Comparison of ENCODE assay signal across 1 cellular context in genomic region chr10:74079028-74079913, GRCh38.
A peak's percentile ranks its signal among the peaks of the same experiment; 100 is the strongest.
TF ChIP-seq lines count a peak whose summit lies in the region.

No MANE protein-coding gene starts in this region.

TF ChIP-seq in SK-N-SH, 30 proteins besides CTCF, POLR2A, EP300 and RAD21 (continued from another document):
- no peak for TF ChIP-seq RXRA (IDR thresholded peaks at IDR 0.05; ENCODE audit: borderline replicate concordance, low read depth)
- TF ChIP-seq POLR2AphosphoS5 (IDR thresholded peaks at IDR 0.05; ENCODE audit: low read depth, low read length) = peak; percentile 15; the same call in 1 of the 2 replicates
- no peak for TF ChIP-seq MXI1 (IDR thresholded peaks at IDR 0.05; ENCODE audit: low read depth, low read length)
- TF ChIP-seq SIN3A (IDR thresholded peaks at IDR 0.05; ENCODE audit: borderline replicate concordance, low read depth, low read length) = no peak
- no peak for TF ChIP-seq TAF1 (IDR thresholded peaks at IDR 0.05; ENCODE audit: borderline replicate concordance, low read depth, low read length)
- no peak for TF ChIP-seq MAX (IDR thresholded peaks at IDR 0.05; ENCODE audit: low read depth)
- TF ChIP-seq ELF1 (IDR thresholded peaks at IDR 0.05) = no peak
- TF ChIP-seq GABPA (IDR thresholded peaks at IDR 0.05; ENCODE audit: low read depth) = no peak
- TF ChIP-seq NRF1 (IDR thresholded peaks at IDR 0.05; ENCODE audit: low read depth, low read length) = no peak
- TF ChIP-seq FOXM1 (IDR thresholded peaks at IDR 0.05; ENCODE audit: low read depth) = no peak
- TF ChIP-seq FOXJ3 (CRISPR knock-in tag; IDR thresholded peaks at IDR 0.05) = no peak
- TF ChIP-seq TCF12 (IDR thresholded peaks at IDR 0.05) = peak; percentile 61
- no peak for TF ChIP-seq FOSL2 (IDR thresholded peaks at IDR 0.05; ENCODE audit: borderline replicate concordance, low read depth)
- TF ChIP-seq PBX3 (IDR thresholded peaks at IDR 0.05) = peak; percentile 5; the same call in 1 of the 2 replicates
- TF ChIP-seq NFIC (IDR thresholded peaks at IDR 0.05; ENCODE audit: borderline replicate concordance) = peak; percentile 41; the same call in 1 of the 2 replicates
- TF ChIP-seq GATA2 (CRISPR knock-in tag; IDR thresholded peaks at IDR 0.05) = no peak
- TF ChIP-seq USF1 (IDR thresholded peaks at IDR 0.05; ENCODE audit: borderline replicate concordance, low read depth) = no peak
- TF ChIP-seq, protein P1, sequence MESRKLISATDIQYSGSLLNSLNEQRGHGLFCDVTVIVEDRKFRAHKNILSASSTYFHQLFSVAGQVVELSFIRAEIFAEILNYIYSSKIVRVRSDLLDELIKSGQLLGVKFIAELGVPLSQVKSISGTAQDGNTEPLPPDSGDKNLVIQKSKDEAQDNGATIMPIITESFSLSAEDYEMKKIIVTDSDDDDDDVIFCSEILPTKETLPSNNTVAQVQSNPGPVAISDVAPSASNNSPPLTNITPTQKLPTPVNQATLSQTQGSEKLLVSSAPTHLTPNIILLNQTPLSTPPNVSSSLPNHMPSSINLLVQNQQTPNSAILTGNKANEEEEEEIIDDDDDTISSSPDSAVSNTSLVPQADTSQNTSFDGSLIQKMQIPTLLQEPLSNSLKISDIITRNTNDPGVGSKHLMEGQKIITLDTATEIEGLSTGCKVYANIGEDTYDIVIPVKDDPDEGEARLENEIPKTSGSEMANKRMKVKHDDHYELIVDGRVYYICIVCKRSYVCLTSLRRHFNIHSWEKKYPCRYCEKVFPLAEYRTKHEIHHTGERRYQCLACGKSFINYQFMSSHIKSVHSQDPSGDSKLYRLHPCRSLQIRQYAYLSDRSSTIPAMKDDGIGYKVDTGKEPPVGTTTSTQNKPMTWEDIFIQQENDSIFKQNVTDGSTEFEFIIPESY (IDR thresholded peaks at IDR 0.05; ENCODE audit: borderline replicate concordance, low read depth) = no peak
- no peak for TF ChIP-seq USF2 (IDR thresholded peaks at IDR 0.05; ENCODE audit: borderline replicate concordance, low read depth, low read length)
